Comparison of ENCODE assay signal across 12 cellular contexts in the genomic region with DNA sequence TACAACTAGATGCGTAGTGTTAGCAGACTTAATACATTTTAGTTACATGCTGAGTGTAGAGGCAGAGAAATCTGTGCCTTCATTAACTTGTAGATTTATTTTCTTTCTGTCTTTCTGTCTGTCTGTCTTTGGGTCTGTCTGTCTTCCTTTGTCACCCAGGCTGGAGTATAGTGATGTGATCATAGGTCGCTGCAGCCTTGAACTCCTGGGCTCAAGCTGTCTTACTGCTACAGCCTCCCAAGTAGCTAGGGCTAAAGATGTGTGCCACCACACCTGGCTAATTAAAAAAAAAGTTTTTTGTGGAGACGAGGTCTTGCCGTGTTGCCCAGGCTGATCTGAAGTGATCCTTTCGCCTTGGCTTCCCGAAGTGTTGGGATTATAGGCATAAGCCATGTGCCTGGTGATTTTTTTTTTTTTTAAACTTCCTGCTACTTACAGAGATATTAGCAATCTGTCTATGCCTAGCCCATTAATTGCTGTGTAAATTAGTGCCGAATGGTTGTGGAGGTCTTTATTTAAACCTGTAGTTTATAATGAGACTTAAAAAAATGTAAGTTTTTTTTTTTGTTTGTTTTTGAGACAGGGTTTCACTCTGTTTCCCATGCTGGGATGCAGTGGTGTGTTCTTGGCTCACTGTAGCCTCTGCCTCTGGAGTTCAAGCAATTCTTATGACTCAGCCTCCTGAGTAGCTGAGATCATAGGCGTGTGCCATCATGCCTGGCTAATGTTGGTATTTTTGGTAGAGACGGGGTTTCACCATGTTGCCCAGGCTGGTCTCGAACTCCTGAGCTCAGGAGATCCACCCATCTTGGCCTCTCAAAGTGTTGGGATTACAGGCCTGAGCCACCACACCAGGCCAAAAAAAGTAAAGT. TPM values are rescaled to one million over a fixed set of nuclear protein-coding genes. Genes with fewer than 3 reads are reported as not detected.
A peak's percentile ranks its signal among the peaks of the same experiment; 100 is the strongest.
DNase-seq lines count a peak whose midpoint lies in the region; ATAC-seq, FAIRE-seq and TF ChIP-seq lines count a peak whose summit lies in the region.
"Had no signal": no experiment of that assay in that cellular context is flagged by ENCODE, and none has a peak within 500 bp of the region (broad histone marks: within the 10 kb centered on the region; RNA-seq: fewer than 3 reads in every experiment).

No MANE protein-coding gene starts in this region.

- H2AFZ ChIP-seq in GM23248 (peak overlapping the region; percentile 42), PC-3 (ENCODE audit: low read length) (peak overlapping the region; percentile 23; the same call in 1 of the 2 replicates)

- no peaks in the 10 kb centered on the region for H3K9me3 Mint-ChIP-seq in activated naive CD8-positive, alpha-beta T cell treated with anti-CD3 and anti-CD28 coated beads for 36 hours
- H3K9me3 Mint-ChIP-seq: natural killer cell had no signal

- peak overlapping the region; percentile 50 for H3K9ac ChIP-seq in GM23248
- H3K9ac ChIP-seq in PC-3 (ENCODE audit: low read length), result no peak overlapping the region

- WGBS in GM23248 (ENCODE audit: low coverage in 1 of 2, low lambda C conversion rate in 2 of 2, missing lambda C conversion rate in 2 of 2), 2 experiments, result 49 to 51% methylated on average over 10 of the region's 10 CpGs
- 88 to 89% methylated on average over 10 of the region's 10 CpGs for WGBS in pancreas, 2 donors

- H4K20me1 ChIP-seq in GM23248 (ENCODE audit: insufficient read depth), result no peaks in the 10 kb centered on the region
- no peaks in the 10 kb centered on the region for H4K20me1 ChIP-seq in PC-3 (ENCODE audit: low read length)

- no TSS peak for BruUV-seq in PC-3 (replicated peaks; lab: Mats Ljungman, UMichigan)

- peaks cover 23% of the 10 kb centered on the region; the same call in 1 of the 2 replicates for H3F3A ChIP-seq in GM23248 (ENCODE audit: insufficient read depth)
- H3F3A ChIP-seq in PC-3 (ENCODE audit: low read length, unreplicated experiment), result no peaks in the 10 kb centered on the region

- no peaks in the 10 kb centered on the region for H3K36me3 ChIP-seq in GM23248 (ENCODE audit: low read depth)
- no peaks in the 10 kb centered on the region for H3K36me3 ChIP-seq in PC-3 (ENCODE audit: low read depth, low read length)
- H3K36me3 ChIP-seq in pancreas, result no peaks in the 10 kb centered on the region

- H3K27ac ChIP-seq in GM23248 (peak overlapping the region; percentile 76), PC-3 (ENCODE audit: low read length) (peak overlapping the region; percentile 40), epithelial cell of prostate (peak overlapping the region; percentile 90), pancreas (no peak overlapping the region)

- DNase-seq in GM23248 (peak; percentile 88), PC-3 (peak; percentile 65), epithelial cell of prostate (ENCODE audit: low read depth, low spot score) (peak; percentile 71), pancreas (no peak), NCI-H748 (lab: John Stamatoyannopoulos, UW; ENCODE audit: unreplicated experiment) (no peak)
- DNase-seq in activated naive CD8-positive, alpha-beta T cell treated with anti-CD3 and anti-CD28 coated beads for 36 hours, result no peak
- DNase-seq: DMS79 treated with DMSO at 0.1 percent for 48 hours, natural killer cell, NCI-H2227 treated with DMSO at 0.1 percent for 48 hours had no signal

- no peak overlapping the region for H3K27ac Mint-ChIP-seq in activated naive CD8-positive, alpha-beta T cell treated with anti-CD3 and anti-CD28 coated beads for 36 hours
- H3K27ac Mint-ChIP-seq: natural killer cell had no signal

- in situ Hi-C loops in GM23248 (cut with MboI), result no loop called here

- CTCF ChIA-PET in PC-3 (lab: Charles Lee), result no interaction called here

- H3K4me1 ChIP-seq in GM23248 (ENCODE audit: insufficient read depth) (peaks cover 13% of the 10 kb centered on the region), PC-3 (ENCODE audit: insufficient read depth, low read length) (peaks cover 9% of the 10 kb centered on the region), pancreas (no peaks in the 10 kb centered on the region)

- intact Hi-C loops in PC-3 (cut with micrococcal nuclease) (no loop called here), pancreas (cut with DNase I) (no loop called here)

- POLR2A ChIA-PET in PC-3 (lab: Charles Lee; ENCODE audit: unreplicated experiment), result no interaction called here

- no peaks in the 10 kb centered on the region for H3K4me1 Mint-ChIP-seq in activated naive CD8-positive, alpha-beta T cell treated with anti-CD3 and anti-CD28 coated beads for 36 hours
- H3K4me1 Mint-ChIP-seq: natural killer cell had no signal

- no peaks in the 10 kb centered on the region for H3K9me2 ChIP-seq in GM23248 (ENCODE audit: insufficient read depth)
- no peaks in the 10 kb centered on the region for H3K9me2 ChIP-seq in PC-3 (replicated peaks; ENCODE audit: low read length)

- H3K4me3 Mint-ChIP-seq in activated naive CD8-positive, alpha-beta T cell treated with anti-CD3 and anti-CD28 coated beads for 36 hours, result no peak overlapping the region
- H3K4me3 Mint-ChIP-seq: natural killer cell had no signal

- H3K27me3 ChIP-seq in GM23248 (replicated peaks; ENCODE audit: insufficient read depth) (no peaks in the 10 kb centered on the region), PC-3 (ENCODE audit: low read length) (no peaks in the 10 kb centered on the region), pancreas (no peaks in the 10 kb centered on the region)

- peaks cover 7% of the 10 kb centered on the region for H3K36me3 Mint-ChIP-seq in activated naive CD8-positive, alpha-beta T cell treated with anti-CD3 and anti-CD28 coated beads for 36 hours
- H3K36me3 Mint-ChIP-seq: natural killer cell had no signal

- H3K27me3 Mint-ChIP-seq in activated naive CD8-positive, alpha-beta T cell treated with anti-CD3 and anti-CD28 coated beads for 36 hours, result no peaks in the 10 kb centered on the region

- no peak for TF ChIP-seq CTCF in PC-3 (conservative IDR thresholded peaks at IDR 0.05; ENCODE audit: low read depth, low read length)
- TF ChIP-seq CTCF in pancreas (IDR thresholded peaks at IDR 0.05), result no peak

- H3K9me3 ChIP-seq in GM23248 (ENCODE audit: low read depth), result no peaks in the 10 kb centered on the region
- H3K9me3 ChIP-seq in PC-3 (ENCODE audit: low read length), result no peaks in the 10 kb centered on the region
- H3K9me3 ChIP-seq in pancreas, result no peaks in the 10 kb centered on the region

- no peak for FAIRE-seq in pancreas (lab: Jason Lieb, UNC)
- FAIRE-seq: TTC549 had no signal

- H3K4me2 ChIP-seq in GM23248 (ENCODE audit: unreplicated experiment) (peak overlapping the region; percentile 5), PC-3 (ENCODE audit: low read length) (peak overlapping the region; percentile 16; the same call in 1 of the 2 replicates)

- H3K79me2 ChIP-seq in GM23248 (ENCODE audit: insufficient read depth) (peaks cover 98% of the 10 kb centered on the region), PC-3 (ENCODE audit: low read length) (0 out of 2 replicates have a peak, but pooled peaks cover 9% of the 10 kb centered on the region)

- no peak overlapping the region for H3K4me3 ChIP-seq in GM23248
- no peak overlapping the region for H3K4me3 ChIP-seq in PC-3 (ENCODE audit: low read length)
- no peak overlapping the region for H3K4me3 ChIP-seq in pancreas

- ATAC-seq in PC-3, result peak; percentile 89
- ATAC-seq in pancreas, result peak in 3 of 4 donors; percentile 31 to 60 (median 44)
- no peak for ATAC-seq in HG03571 (IDR thresholded peaks at IDR 0.05; ENCODE audit: unreplicated experiment)
- ATAC-seq in GM19452 (IDR thresholded peaks at IDR 0.05; ENCODE audit: unreplicated experiment), result no peak
- ATAC-seq: natural killer cell had no signal

RNA-seq across cellular contexts. Expression of a gene that starts 22.8 kb away (rescaled TPM):
- total RNA-seq in GM23248 (2014; rRNA removed; shearing (Covaris generic)), result 23.3 and 26.4 TPM in 2 replicates
- 20.5 and 21.5 TPM in 2 replicates for polyA plus RNA-seq in GM23248 (2016; fragmentation: Nextera tagmentation; extraction: Ambion mirVana)
- 12.3 and 16.0 TPM in 2 replicates for total RNA-seq in PC-3 (2014; rRNA removed)
- total RNA-seq in pancreas, result 10 to 100 TPM; 17.9 to 41.4 (median 21.4) TPM
- polyA plus RNA-seq in pancreas, result 1 to 10 TPM; 4.1 to 5.5 TPM
- 10 to 100 TPM; 24.0 to 25.5 TPM for total RNA-seq in activated naive CD8-positive, alpha-beta T cell treated with anti-CD3 and anti-CD28 coated beads for 36 hours

Comparison
In these comparisons a context has a peak if more than half of its experiments do, and no peak if none do; other contexts are left out.
1. DNase-seq: peak in GM23248 (single experiment), PC-3 (single experiment) and epithelial cell of prostate (single experiment); none in pancreas (0 of 6), NCI-H748 (single experiment) and activated naive CD8-positive, alpha-beta T cell treated with anti-CD3 and anti-CD28 coated beads for 36 hours (single experiment).
2. H3K27ac ChIP-seq: peak in GM23248 (single experiment), PC-3 (single experiment) and epithelial cell of prostate (single experiment); none in pancreas (0 of 4).
3. ATAC-seq: peak in PC-3 (single experiment) and pancreas (3 of 4); none in HG03571 (single experiment) and GM19452 (single experiment).